Comparison of ENCODE assay signal across 8 cellular contexts in the genomic region with DNA sequence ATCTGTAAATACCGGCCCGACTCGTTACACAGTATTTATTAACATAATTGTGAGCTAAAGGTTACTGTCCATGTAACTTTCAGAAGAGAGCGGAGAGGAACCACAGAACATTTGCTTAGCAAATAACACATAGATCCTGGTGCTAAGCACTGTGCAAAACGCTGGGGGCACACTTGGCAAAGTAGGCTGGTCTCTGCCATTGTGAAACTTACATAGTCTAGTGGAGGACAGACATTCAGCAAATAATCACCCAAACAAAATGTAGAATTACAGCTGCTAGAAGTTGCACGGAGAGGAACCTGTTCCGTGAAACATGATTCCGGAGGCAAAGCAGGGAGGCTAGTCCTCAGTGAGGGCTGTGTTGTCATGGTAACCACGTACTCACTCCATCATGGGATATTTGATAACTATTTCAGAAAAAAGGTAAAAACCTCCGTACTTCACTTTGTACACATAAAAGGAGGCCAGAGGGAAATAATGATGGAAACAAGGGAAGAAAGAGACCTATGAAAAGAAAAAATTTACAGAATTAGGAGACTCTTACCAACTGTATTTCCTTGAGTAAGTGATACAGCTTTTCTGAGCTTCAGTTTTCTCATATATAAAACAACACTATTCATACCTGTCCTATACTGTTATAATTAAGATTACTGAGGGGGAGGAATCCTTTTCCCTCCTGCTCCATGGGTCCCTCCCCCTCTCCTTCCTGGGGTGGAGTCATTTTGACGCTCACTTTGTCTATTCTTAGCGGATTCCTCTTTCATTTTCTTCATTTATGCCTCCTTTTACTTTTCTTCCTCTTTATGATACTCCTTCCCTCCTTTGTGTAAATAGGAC. TPM values are rescaled to one million over a fixed set of nuclear protein-coding genes. Genes with fewer than 3 reads are reported as not detected.
DNase-seq lines count a peak whose midpoint lies in the region; ATAC-seq, FAIRE-seq and TF ChIP-seq lines count a peak whose summit lies in the region.

No MANE protein-coding gene starts in this region.

- no peaks in the 10 kb centered on the region for H4K20me1 ChIP-seq in osteoblast (ENCODE audit: insufficient read depth, low read length)

- peak overlapping the region; percentile 77 for H3K27ac Mint-ChIP-seq in activated T-cell treated with anti-CD3 and anti-CD28 coated beads, Interleukin-2, amount 50 U/mL, for 72 hours

- peak overlapping the region; percentile 88 to 89 for H3K4me3 Mint-ChIP-seq in activated T-cell treated with anti-CD3 and anti-CD28 coated beads, Interleukin-2, amount 50 U/mL, for 72 hours

- no peaks in the 10 kb centered on the region for H3K27me3 Mint-ChIP-seq in activated T-cell treated with anti-CD3 and anti-CD28 coated beads, Interleukin-2, amount 50 U/mL, for 72 hours (ENCODE audit: low read depth)

- H3K4me1 Mint-ChIP-seq in activated T-cell treated with anti-CD3 and anti-CD28 coated beads, Interleukin-2, amount 50 U/mL, for 72 hours (ENCODE audit: low read depth), result peaks cover 44% of the 10 kb centered on the region

- peaks cover 29% of the 10 kb centered on the region for H3K27me3 ChIP-seq in osteoblast (ENCODE audit: insufficient read depth, low read length)

- peak overlapping the region; percentile 67 for H2AFZ ChIP-seq in osteoblast (ENCODE audit: low read length)

- H3K79me2 ChIP-seq in osteoblast (ENCODE audit: insufficient read depth, low read length), result no peaks in the 10 kb centered on the region

- no peaks in the 10 kb centered on the region for H3K9me3 ChIP-seq in osteoblast (ENCODE audit: low read depth, low read length)

- DNase-seq in Ammon's horn (ENCODE audit: low spot score), result peak; percentile 79
- peak; percentile 87 for DNase-seq in NCI-H345 (lab: John Stamatoyannopoulos, UW)
- DNase-seq in activated T-cell treated with anti-CD3 and anti-CD28 coated beads, Interleukin-2, amount 50 U/mL, for 72 hours, result peak in 1 of 2 donors; percentile 44
- peak; percentile 41 to 48 for DNase-seq in frontal cortex (ENCODE audit: low spot score in 2 of 2)
- DNase-seq in osteoblast (ENCODE audit: insufficient read length, low spot score, missing footprints), result peak; percentile 66
- DNase-seq in central memory CD4-positive, alpha-beta T cell, result no peak

- peaks cover 13% of the 10 kb centered on the region for H3K4me1 ChIP-seq in osteoblast (ENCODE audit: insufficient read depth, low read length)

- H3K4me2 ChIP-seq in osteoblast (ENCODE audit: insufficient read depth, low read length), result peak overlapping the region; percentile 80

- peak overlapping the region; percentile 79 for H3K4me3 ChIP-seq in osteoblast (ENCODE audit: insufficient read depth, low read length)

- H3K27ac ChIP-seq in osteoblast (ENCODE audit: low read depth, low read length), result peak overlapping the region; percentile 15

- ATAC-seq in GM18858 (IDR thresholded peaks at IDR 0.05; ENCODE audit: unreplicated experiment), result peak; percentile 36
- ATAC-seq in HG03064 (IDR thresholded peaks at IDR 0.05; ENCODE audit: low read depth, unreplicated experiment), result peak; percentile 59
- peak; percentile 52 to 54 for ATAC-seq in activated T-cell treated with anti-CD3 and anti-CD28 coated beads, Interleukin-2, amount 50 U/mL, for 72 hours (replicated peaks in 1 of 2)

- no peaks in the 10 kb centered on the region for H3K9me3 Mint-ChIP-seq in activated T-cell treated with anti-CD3 and anti-CD28 coated beads, Interleukin-2, amount 50 U/mL, for 72 hours

- peaks cover 0 to 1% of the 10 kb centered on the region in 2 donors for H3K36me3 Mint-ChIP-seq in activated T-cell treated with anti-CD3 and anti-CD28 coated beads, Interleukin-2, amount 50 U/mL, for 72 hours (ENCODE audit: insufficient read depth in 2 of 2)

- no peak for FAIRE-seq in frontal cortex (lab: Jason Lieb, UNC)

- no peaks in the 10 kb centered on the region for H3K36me3 ChIP-seq in osteoblast (ENCODE audit: insufficient read depth, low read length)

- peak; percentile 30 for TF ChIP-seq CTCF in osteoblast (IDR thresholded peaks at IDR 0.05; ENCODE audit: extremely low read depth, low read depth, low read length)

RNA-seq across cellular contexts. Expression of a gene that starts 0.8 kb away (rescaled TPM):
- 1 to 10 TPM; 7.3 to 8.6 TPM for total RNA-seq in activated T-cell treated with anti-CD3 and anti-CD28 coated beads, Interleukin-2, amount 50 U/mL, for 72 hours
- total RNA-seq in frontal cortex (48.1 TPM), osteoblast (4.1 and 5.8 TPM in 2 replicates)
